In the genomic region with DNA sequence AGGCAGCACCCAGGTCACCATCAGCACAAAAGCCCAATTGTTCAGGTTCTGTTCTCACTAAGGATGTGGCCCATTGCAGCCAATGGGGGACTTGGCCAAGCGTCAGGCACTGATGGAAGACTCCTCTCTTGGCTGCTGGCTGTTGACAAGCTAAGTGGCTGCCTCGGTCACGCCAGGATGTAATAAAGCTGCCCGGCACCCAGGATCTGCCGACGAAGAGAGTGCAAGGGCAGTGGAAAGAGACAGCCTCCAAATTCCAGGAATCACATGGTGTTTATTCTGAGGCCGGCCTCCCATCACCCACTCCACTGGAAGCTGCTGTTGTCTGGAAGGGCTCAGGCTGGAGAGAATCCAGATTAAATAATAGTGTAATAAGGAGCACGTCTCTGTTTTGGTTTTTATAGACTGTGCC, we compare ENCODE assay signal across 10 cellular contexts.
DNase-seq lines count a peak whose midpoint lies in the region; ATAC-seq, FAIRE-seq and TF ChIP-seq lines count a peak whose summit lies in the region.
"Had no signal": no experiment of that assay in that cellular context is flagged by ENCODE, and none has a peak within 500 bp of the region (broad histone marks: within the 10 kb centered on the region; RNA-seq: fewer than 3 reads in every experiment).

No MANE protein-coding gene starts in this region.

- H2BK20ac ChIP-seq in H9 (ENCODE audit: low read depth, low read length, poor library complexity, severe bottlenecking), result no peak overlapping the region

- no peak overlapping the region for H3K4ac ChIP-seq in H9 (ENCODE audit: low read depth, low read length)

- no peak overlapping the region for H3K4me3 Mint-ChIP-seq in H9
- H3K4me3 Mint-ChIP-seq: dendritic cell treated with granulocyte-macrophage colony-stimulating factor and Interleukin-4, amounts not matched to agents 40 ng/mL and 50 ng/mL, for 4 days had no signal

- no peaks in the 10 kb centered on the region; the same call in none of the 2 replicates for H3K27me3 Mint-ChIP-seq in H9 (ENCODE audit: low read depth)
- H3K27me3 Mint-ChIP-seq: dendritic cell treated with granulocyte-macrophage colony-stimulating factor and Interleukin-4, amounts not matched to agents 40 ng/mL and 50 ng/mL, for 4 days had no signal

- H2AFZ ChIP-seq in H9 (ENCODE audit: low read length), result no peak overlapping the region

- no peaks in the 10 kb centered on the region for H3K9me3 ChIP-seq in pancreas
- H3K9me3 ChIP-seq in H9 (ENCODE audit: control insufficient read depth, low read depth, low read length), result no peaks in the 10 kb centered on the region

- TF ChIP-seq CTCF in pancreas (IDR thresholded peaks at IDR 0.05) (no peak), H9 (conservative IDR thresholded peaks at IDR 0.05) (no peak)

- H3K79me2 ChIP-seq in H9 (ENCODE audit: insufficient read depth, low read length), result no peaks in the 10 kb centered on the region

- H2AK5ac ChIP-seq in H9 (ENCODE audit: insufficient read length, low read length), result no peak overlapping the region

- H3K18ac ChIP-seq in H9 (ENCODE audit: insufficient read length, low read depth, low read length), result no peak overlapping the region

- no peaks in the 10 kb centered on the region; a peak in 1 of 5 replicates for H3K9me3 Mint-ChIP-seq in H9

- no peak overlapping the region for H4K5ac ChIP-seq in H9 (ENCODE audit: insufficient read length, low read depth, low read length)

- WGBS in pancreas, 2 donors, result 47 to 56% methylated on average over 8 of the region's 8 CpGs
- no CpG with 5 or more reads among the region's 8 CpGs for WGBS in H9 (ENCODE audit: extremely low coverage, insufficient read length, low lambda C conversion rate)

- H3K4me1 Mint-ChIP-seq in H9, result peaks cover 2 to 5% of the 10 kb centered on the region in 2 experiments; a peak in 3 of 4 replicates

- ATAC-seq in pancreas (peak in 3 of 4 donors; percentile 28 to 75 (median 73)), HG03097 (IDR thresholded peaks at IDR 0.05; ENCODE audit: low FRiP score, unreplicated experiment) (no peak)

- no peak overlapping the region for H3K27ac Mint-ChIP-seq in H9
- H3K27ac Mint-ChIP-seq: dendritic cell treated with granulocyte-macrophage colony-stimulating factor and Interleukin-4, amounts not matched to agents 40 ng/mL and 50 ng/mL, for 4 days had no signal

- H4K20me1 ChIP-seq in H9 (ENCODE audit: control insufficient read depth, insufficient read depth, insufficient read length), result no peaks in the 10 kb centered on the region

- no peak overlapping the region for H3K56ac ChIP-seq in H9 (ENCODE audit: insufficient read length, low read depth, low read length)

- H2BK15ac ChIP-seq in H9 (ENCODE audit: low read depth, low read length), result no peak overlapping the region

- no peak overlapping the region for H3K9ac ChIP-seq in H9 (ENCODE audit: extremely low read depth, insufficient read length, low read length)

- H2BK5ac ChIP-seq in H9 (ENCODE audit: insufficient read length, low read length), result no peak overlapping the region

- H4K91ac ChIP-seq in H9 (ENCODE audit: insufficient read length, low read depth, low read length), result no peak overlapping the region

- no peak overlapping the region for H2BK120ac ChIP-seq in H9 (ENCODE audit: low read depth, low read length, poor library complexity, severe bottlenecking)

- H3K4me1 ChIP-seq in pancreas (no peaks in the 10 kb centered on the region), H9 (ENCODE audit: insufficient read depth, low read length) (no peaks in the 10 kb centered on the region)

- no peak overlapping the region for H3K4me3 ChIP-seq in pancreas

- no peaks in the 10 kb centered on the region; a peak in 1 of 7 replicates for H3K36me3 Mint-ChIP-seq in H9 (ENCODE audit: insufficient read depth in 1 of 3, low read depth in 3 of 3)

- intact Hi-C loops in pancreas (cut with DNase I), result no loop called here

- no peaks in the 10 kb centered on the region for H3K79me1 ChIP-seq in H9 (ENCODE audit: insufficient read depth, low read depth, low read length, poor library complexity, severe bottlenecking)

- H2BK12ac ChIP-seq in H9 (ENCODE audit: insufficient read length, low read depth, low read length), result no peak overlapping the region

- H3K4me2 ChIP-seq in H9 (ENCODE audit: insufficient read depth, insufficient read length, low read length), result no peak overlapping the region

- H3K23me2 ChIP-seq in H9 (ENCODE audit: insufficient read length, low read depth, low read length, poor library complexity, severe bottlenecking), result no peaks in the 10 kb centered on the region

- no peak overlapping the region for H3K23ac ChIP-seq in H9 (ENCODE audit: insufficient read length, low read depth, low read length)

- H3K27me3 ChIP-seq in pancreas (no peaks in the 10 kb centered on the region), H9 (ENCODE audit: insufficient read depth, low read length) (no peaks in the 10 kb centered on the region)

- DNase-seq in C1 segment of cervical spinal cord (lab: John Stamatoyannopoulos, UW) (peak in 13 of 14 donors; percentile 1 to 77 (median 56)), NCI-H748 treated with DMSO at 0.1 percent for 48 hours (lab: John Stamatoyannopoulos, UW) (peak; percentile 24), globus pallidus (ENCODE audit: low spot score) (peak; percentile 82), pancreas (peak in 3 of 6 donors; percentile 8 to 28 (median 15)), NCI-H526 treated with DMSO at 0.1 percent for 48 hours (lab: John Stamatoyannopoulos, UW) (no peak), H9 (no peak)
- no peak for DNase-seq in effector CD8-positive, alpha-beta T cell (lab: John Stamatoyannopoulos, UW)
- DNase-seq: activated CD4-positive, alpha-beta T cell treated with anti-CD3 and anti-CD28 coated beads, Interleukin-2, amount 50 U/mL, for 1 hour had no signal

- H3K27ac ChIP-seq in pancreas, result no peak overlapping the region
- H3K27ac ChIP-seq in H9 (ENCODE audit: insufficient read length, low read depth, low read length), result no peak overlapping the region

- no peaks in the 10 kb centered on the region for H3K36me3 ChIP-seq in pancreas

- FAIRE-seq in pancreas (lab: Jason Lieb, UNC), result no peak

- no peak overlapping the region for H4K8ac ChIP-seq in H9 (replicated peaks; ENCODE audit: insufficient read length, low read depth, low read length)

- no peak overlapping the region for H3K14ac ChIP-seq in H9 (ENCODE audit: insufficient read depth, low read length)

- H3T11ph ChIP-seq in H9 (ENCODE audit: low read length), result no peak overlapping the region

Comparison
In these comparisons a context has a peak if more than half of its experiments do, and no peak if none do; other contexts are left out.
1. DNase-seq: peak in C1 segment of cervical spinal cord (13 of 14), NCI-H748 treated with DMSO at 0.1 percent for 48 hours (single experiment) and globus pallidus (single experiment); none in NCI-H526 treated with DMSO at 0.1 percent for 48 hours (single experiment), effector CD8-positive, alpha-beta T cell (single experiment) and H9 (single experiment).